In the genomic region with DNA sequence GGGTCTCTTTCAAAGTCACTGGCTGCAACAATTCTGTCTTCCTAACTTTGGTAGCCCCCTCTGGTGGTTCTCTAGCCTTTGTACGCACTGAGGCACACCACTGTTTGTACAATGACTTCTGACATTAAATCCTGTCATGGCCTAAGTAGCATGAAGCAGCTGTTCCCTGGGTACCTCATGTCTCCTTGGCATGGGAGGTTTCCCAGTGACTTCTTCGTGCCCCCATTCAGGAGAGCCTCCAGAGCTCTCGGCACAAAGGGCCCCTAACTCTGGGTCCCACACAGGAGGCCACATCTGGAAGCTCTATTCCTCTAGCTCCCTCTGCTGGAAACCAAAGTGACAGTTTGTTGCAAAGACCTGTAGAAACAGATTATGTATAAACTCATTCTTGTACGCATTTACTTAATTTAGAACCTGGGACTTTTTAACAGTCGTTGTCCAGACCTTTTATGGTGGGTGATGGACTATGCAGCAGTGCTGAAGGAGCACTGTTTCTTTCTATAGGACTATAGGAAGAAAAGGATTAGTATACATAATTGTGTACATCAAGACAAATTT, we compare ENCODE assay signal across 1 cellular context.
A peak's percentile ranks its signal among the peaks of the same experiment; 100 is the strongest.
TF ChIP-seq lines count a peak whose summit lies in the region.

No MANE protein-coding gene starts in this region.

TF ChIP-seq in HEK293, 187 proteins besides CTCF, POLR2A, EP300 and RAD21 (continued from another document and continues in another):
- TF ChIP-seq, protein P1, sequence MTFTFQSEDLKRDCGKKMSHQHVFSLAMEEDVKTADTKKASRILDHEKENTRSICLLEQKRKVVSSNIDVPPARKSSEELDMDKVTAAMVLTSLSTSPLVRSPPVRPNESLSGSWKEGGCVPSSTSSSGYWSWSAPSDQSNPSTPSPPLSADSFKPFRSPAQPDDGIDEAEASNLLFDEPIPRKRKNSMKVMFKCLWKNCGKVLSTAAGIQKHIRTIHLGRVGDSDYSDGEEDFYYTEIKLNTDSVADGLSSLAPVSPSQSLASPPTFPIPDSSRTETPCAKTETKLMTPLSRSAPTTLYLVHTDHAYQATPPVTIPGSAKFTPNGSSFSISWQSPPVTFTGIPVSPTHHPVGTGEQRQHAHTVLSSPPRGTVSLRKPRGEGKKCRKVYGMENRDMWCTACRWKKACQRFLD (tag by site-specific recombination; IDR thresholded peaks at IDR 0.05): no peak
- TF ChIP-seq ZNF223 (tag by site-specific recombination; IDR thresholded peaks at IDR 0.05) (no peak), ZNF701 (tag by site-specific recombination; IDR thresholded peaks at IDR 0.05) (no peak), ZNF112 (tag by site-specific recombination; IDR thresholded peaks at IDR 0.05) (no peak), ZNF394 (tag by site-specific recombination; IDR thresholded peaks at IDR 0.05; ENCODE audit: borderline replicate concordance) (no peak), ZNF530 (tag by site-specific recombination; IDR thresholded peaks at IDR 0.05; ENCODE audit: low read depth) (no peak), REPIN1 (tag by site-specific recombination; IDR thresholded peaks at IDR 0.05; ENCODE audit: low read depth) (no peak), SP7 (tag by site-specific recombination; IDR thresholded peaks at IDR 0.05) (0 out of 2 replicates have a peak, but pooled peaks have one; percentile 22), ZSCAN30 (tag by site-specific recombination; IDR thresholded peaks at IDR 0.05) (peak; percentile 45), GLI2 (tag by site-specific recombination; IDR thresholded peaks at IDR 0.05; ENCODE audit: borderline replicate concordance, low read depth) (no peak), SETDB1 (IDR thresholded peaks at IDR 0.05; ENCODE audit: insufficient read length, low read length) (no peak), TSHZ1 (tag by site-specific recombination; IDR thresholded peaks at IDR 0.05; ENCODE audit: borderline replicate concordance) (no peak), SCRT1 (tag by site-specific recombination; IDR thresholded peaks at IDR 0.05; ENCODE audit: borderline replicate concordance) (peak; percentile 67; the same call in 1 of the 2 replicates), ZNF311 (tag by site-specific recombination; IDR thresholded peaks at IDR 0.05; ENCODE audit: borderline replicate concordance) (no peak), ZNF37A (tag by site-specific recombination; IDR thresholded peaks at IDR 0.05) (no peak), ZNF426 (tag by site-specific recombination; IDR thresholded peaks at IDR 0.05) (no peak), ZFP69B (tag by site-specific recombination; IDR thresholded peaks at IDR 0.05) (peak; percentile 94), ZNF335 (tag by site-specific recombination; conservative IDR thresholded peaks at IDR 0.05) (peak; percentile 78), ZNF132 (tag by site-specific recombination; IDR thresholded peaks at IDR 0.05; ENCODE audit: borderline replicate concordance) (no peak), ZNF302 (tag by site-specific recombination; IDR thresholded peaks at IDR 0.05; ENCODE audit: low read depth) (no peak), ZNF629 (tag by site-specific recombination; IDR thresholded peaks at IDR 0.05) (no peak), RBAK (tag by site-specific recombination; IDR thresholded peaks at IDR 0.05) (no peak), ZBTB7A (tag by site-specific recombination; IDR thresholded peaks at IDR 0.05; ENCODE audit: low read depth) (no peak), ZNF121 (tag by site-specific recombination; IDR thresholded peaks at IDR 0.05) (no peak), GFI1B (tag by site-specific recombination; IDR thresholded peaks at IDR 0.05) (no peak), ZNF513 (tag by site-specific recombination; IDR thresholded peaks at IDR 0.05) (no peak), ZBTB44 (tag by site-specific recombination; IDR thresholded peaks at IDR 0.05) (no peak), WT1 (tag by site-specific recombination; IDR thresholded peaks at IDR 0.05) (no peak), ZNF830 (tag by site-specific recombination; IDR thresholded peaks at IDR 0.05; ENCODE audit: low read depth) (no peak), ZNF654 (tag by site-specific recombination; IDR thresholded peaks at IDR 0.05; ENCODE audit: low read depth) (peak; percentile 68), KLF8 (tag by site-specific recombination; IDR thresholded peaks at IDR 0.05) (no peak), ZIC2 (tag by site-specific recombination; IDR thresholded peaks at IDR 0.05) (no peak)
- TF ChIP-seq, protein P2, sequence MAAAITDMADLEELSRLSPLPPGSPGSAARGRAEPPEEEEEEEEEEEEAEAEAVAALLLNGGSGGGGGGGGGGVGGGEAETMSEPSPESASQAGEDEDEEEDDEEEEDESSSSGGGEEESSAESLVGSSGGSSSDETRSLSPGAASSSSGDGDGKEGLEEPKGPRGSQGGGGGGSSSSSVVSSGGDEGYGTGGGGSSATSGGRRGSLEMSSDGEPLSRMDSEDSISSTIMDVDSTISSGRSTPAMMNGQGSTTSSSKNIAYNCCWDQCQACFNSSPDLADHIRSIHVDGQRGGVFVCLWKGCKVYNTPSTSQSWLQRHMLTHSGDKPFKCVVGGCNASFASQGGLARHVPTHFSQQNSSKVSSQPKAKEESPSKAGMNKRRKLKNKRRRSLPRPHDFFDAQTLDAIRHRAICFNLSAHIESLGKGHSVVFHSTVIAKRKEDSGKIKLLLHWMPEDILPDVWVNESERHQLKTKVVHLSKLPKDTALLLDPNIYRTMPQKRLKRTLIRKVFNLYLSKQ (tag by site-specific recombination; IDR thresholded peaks at IDR 0.05; ENCODE audit: borderline replicate concordance): no peak
- TF ChIP-seq, protein P3, sequence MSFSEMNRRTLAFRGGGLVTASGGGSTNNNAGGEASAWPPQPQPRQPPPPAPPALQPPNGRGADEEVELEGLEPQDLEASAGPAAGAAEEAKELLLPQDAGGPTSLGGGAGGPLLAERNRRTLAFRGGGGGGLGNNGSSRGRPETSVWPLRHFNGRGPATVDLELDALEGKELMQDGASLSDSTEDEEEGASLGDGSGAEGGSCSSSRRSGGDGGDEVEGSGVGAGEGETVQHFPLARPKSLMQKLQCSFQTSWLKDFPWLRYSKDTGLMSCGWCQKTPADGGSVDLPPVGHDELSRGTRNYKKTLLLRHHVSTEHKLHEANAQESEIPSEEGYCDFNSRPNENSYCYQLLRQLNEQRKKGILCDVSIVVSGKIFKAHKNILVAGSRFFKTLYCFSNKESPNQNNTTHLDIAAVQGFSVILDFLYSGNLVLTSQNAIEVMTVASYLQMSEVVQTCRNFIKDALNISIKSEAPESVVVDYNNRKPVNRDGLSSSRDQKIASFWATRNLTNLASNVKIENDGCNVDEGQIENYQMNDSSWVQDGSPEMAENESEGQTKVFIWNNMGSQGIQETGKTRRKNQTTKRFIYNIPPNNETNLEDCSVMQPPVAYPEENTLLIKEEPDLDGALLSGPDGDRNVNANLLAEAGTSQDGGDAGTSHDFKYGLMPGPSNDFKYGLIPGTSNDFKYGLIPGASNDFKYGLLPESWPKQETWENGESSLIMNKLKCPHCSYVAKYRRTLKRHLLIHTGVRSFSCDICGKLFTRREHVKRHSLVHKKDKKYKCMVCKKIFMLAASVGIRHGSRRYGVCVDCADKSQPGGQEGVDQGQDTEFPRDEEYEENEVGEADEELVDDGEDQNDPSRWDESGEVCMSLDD (tag by site-specific recombination; IDR thresholded peaks at IDR 0.05): no peak
- TF ChIP-seq, protein P4, sequence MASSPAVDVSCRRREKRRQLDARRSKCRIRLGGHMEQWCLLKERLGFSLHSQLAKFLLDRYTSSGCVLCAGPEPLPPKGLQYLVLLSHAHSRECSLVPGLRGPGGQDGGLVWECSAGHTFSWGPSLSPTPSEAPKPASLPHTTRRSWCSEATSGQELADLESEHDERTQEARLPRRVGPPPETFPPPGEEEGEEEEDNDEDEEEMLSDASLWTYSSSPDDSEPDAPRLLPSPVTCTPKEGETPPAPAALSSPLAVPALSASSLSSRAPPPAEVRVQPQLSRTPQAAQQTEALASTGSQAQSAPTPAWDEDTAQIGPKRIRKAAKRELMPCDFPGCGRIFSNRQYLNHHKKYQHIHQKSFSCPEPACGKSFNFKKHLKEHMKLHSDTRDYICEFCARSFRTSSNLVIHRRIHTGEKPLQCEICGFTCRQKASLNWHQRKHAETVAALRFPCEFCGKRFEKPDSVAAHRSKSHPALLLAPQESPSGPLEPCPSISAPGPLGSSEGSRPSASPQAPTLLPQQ (tag by site-specific recombination; IDR thresholded peaks at IDR 0.05): peak; percentile 97
- TF ChIP-seq, protein P5, sequence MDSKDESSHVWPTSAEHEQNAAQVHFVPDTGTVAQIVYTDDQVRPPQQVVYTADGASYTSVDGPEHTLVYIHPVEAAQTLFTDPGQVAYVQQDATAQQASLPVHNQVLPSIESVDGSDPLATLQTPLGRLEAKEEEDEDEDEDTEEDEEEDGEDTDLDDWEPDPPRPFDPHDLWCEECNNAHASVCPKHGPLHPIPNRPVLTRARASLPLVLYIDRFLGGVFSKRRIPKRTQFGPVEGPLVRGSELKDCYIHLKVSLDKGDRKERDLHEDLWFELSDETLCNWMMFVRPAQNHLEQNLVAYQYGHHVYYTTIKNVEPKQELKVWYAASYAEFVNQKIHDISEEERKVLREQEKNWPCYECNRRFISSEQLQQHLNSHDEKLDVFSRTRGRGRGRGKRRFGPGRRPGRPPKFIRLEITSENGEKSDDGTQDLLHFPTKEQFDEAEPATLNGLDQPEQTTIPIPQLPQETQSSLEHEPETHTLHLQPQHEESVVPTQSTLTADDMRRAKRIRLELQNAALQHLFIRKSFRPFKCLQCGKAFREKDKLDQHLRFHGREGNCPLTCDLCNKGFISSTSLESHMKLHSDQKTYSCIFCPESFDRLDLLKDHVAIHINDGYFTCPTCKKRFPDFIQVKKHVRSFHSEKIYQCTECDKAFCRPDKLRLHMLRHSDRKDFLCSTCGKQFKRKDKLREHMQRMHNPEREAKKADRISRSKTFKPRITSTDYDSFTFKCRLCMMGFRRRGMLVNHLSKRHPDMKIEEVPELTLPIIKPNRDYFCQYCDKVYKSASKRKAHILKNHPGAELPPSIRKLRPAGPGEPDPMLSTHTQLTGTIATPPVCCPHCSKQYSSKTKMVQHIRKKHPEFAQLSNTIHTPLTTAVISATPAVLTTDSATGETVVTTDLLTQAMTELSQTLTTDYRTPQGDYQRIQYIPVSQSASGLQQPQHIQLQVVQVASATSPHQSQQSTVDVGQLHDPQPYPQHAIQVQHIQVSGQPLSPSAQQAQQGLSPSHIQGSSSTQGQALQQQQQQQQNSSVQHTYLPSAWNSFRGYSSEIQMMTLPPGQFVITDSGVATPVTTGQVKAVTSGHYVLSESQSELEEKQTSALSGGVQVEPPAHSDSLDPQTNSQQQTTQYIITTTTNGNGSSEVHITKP (tag by site-specific recombination; IDR thresholded peaks at IDR 0.05): no peak
- TF ChIP-seq, protein P6, sequence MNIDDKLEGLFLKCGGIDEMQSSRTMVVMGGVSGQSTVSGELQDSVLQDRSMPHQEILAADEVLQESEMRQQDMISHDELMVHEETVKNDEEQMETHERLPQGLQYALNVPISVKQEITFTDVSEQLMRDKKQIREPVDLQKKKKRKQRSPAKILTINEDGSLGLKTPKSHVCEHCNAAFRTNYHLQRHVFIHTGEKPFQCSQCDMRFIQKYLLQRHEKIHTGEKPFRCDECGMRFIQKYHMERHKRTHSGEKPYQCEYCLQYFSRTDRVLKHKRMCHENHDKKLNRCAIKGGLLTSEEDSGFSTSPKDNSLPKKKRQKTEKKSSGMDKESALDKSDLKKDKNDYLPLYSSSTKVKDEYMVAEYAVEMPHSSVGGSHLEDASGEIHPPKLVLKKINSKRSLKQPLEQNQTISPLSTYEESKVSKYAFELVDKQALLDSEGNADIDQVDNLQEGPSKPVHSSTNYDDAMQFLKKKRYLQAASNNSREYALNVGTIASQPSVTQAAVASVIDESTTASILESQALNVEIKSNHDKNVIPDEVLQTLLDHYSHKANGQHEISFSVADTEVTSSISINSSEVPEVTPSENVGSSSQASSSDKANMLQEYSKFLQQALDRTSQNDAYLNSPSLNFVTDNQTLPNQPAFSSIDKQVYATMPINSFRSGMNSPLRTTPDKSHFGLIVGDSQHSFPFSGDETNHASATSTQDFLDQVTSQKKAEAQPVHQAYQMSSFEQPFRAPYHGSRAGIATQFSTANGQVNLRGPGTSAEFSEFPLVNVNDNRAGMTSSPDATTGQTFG (tag by site-specific recombination; IDR thresholded peaks at IDR 0.05; ENCODE audit: borderline replicate concordance): no peak
